In the genomic region with DNA sequence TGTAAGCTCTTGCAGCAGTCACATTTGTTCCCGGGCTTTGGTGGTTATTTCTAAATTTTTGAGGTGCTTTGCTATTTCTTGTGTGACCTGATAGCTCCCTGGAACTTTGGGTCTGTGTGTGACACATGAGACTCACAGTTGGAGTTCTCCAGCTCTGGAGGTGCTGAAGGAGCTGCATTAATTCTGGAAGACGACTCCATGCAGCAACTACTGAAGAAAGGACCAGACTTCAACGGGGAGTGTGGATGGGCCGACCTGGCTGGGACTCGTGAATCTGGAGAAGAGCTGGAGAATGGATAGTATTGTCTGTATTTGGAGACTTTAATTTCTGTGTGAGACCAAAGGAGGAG, we compare ENCODE assay signal across 9 cellular contexts. TPM values are rescaled to one million over a fixed set of nuclear protein-coding genes. Genes with fewer than 3 reads are reported as not detected.
DNase-seq lines count a peak whose midpoint lies in the region; ATAC-seq and FAIRE-seq lines count a peak whose summit lies in the region.
"Had no signal": no experiment of that assay in that cellular context is flagged by ENCODE, and none has a peak within 500 bp of the region (broad histone marks: within the 10 kb centered on the region; RNA-seq: fewer than 3 reads in every experiment).

No MANE protein-coding gene starts in this region.

- peaks cover 39% of the 10 kb centered on the region for H3K36me3 Mint-ChIP-seq in dendritic cell treated with granulocyte-macrophage colony-stimulating factor and Interleukin-4, amounts not matched to agents 40 ng/mL and 50 ng/mL, for 4 days (ENCODE audit: low read depth)
- peaks cover 11 to 35% (median 29%) of the 10 kb centered on the region in 5 donors for H3K36me3 Mint-ChIP-seq in naive thymus-derived CD4-positive, alpha-beta T cell

- peaks cover 14% of the 10 kb centered on the region for H3K79me2 ChIP-seq in Karpas-422 (ENCODE audit: low read length)

- no peak for ATAC-seq in naive thymus-derived CD4-positive, alpha-beta T cell
- no peak for ATAC-seq in GM19452 (IDR thresholded peaks at IDR 0.05; ENCODE audit: unreplicated experiment)
- no peak for ATAC-seq in HG03571 (IDR thresholded peaks at IDR 0.05; ENCODE audit: unreplicated experiment)

- peaks cover 16% of the 10 kb centered on the region for H3K4me1 ChIP-seq in Karpas-422 (ENCODE audit: low read length)
- H3K4me1 ChIP-seq in naive thymus-derived CD4-positive, alpha-beta T cell (ENCODE audit: control insufficient read depth in 2 of 2, insufficient read depth in 2 of 2, low read length in 2 of 2) = peaks cover 13 to 23% of the 10 kb centered on the region in 2 donors

- no peak for FAIRE-seq in RCC 7860 (lab: Jason Lieb, UNC)

- intact Hi-C loops in dendritic cell treated with granulocyte-macrophage colony-stimulating factor and Interleukin-4, amounts not matched to agents 40 ng/mL and 50 ng/mL, for 4 days (cut with micrococcal nuclease) = loop anchor here (1.0 kb wide), 1 partner anchor 32 kb away; a partner anchor contains a TSS
- intact Hi-C loops in naive thymus-derived CD4-positive, alpha-beta T cell (cut with micrococcal nuclease) = loop anchor here (1.0 to 5.0 kb wide), 4 partner anchors 23 to 1515 kb away; a partner anchor contains a TSS

- H3K9me2 ChIP-seq in Karpas-422 (replicated peaks; ENCODE audit: insufficient read depth, low read length) = no peaks in the 10 kb centered on the region

- H3K4me3 ChIP-seq in Karpas-422 (ENCODE audit: low read length) = peak overlapping the region; percentile 80
- H3K4me3 ChIP-seq in naive thymus-derived CD4-positive, alpha-beta T cell (ENCODE audit: low read length) = peak overlapping the region; percentile 100

- H3K4me3 Mint-ChIP-seq in dendritic cell treated with granulocyte-macrophage colony-stimulating factor and Interleukin-4, amounts not matched to agents 40 ng/mL and 50 ng/mL, for 4 days = peak overlapping the region; percentile 98
- peak overlapping the region; percentile 94 to 100 (median 99) for H3K4me3 Mint-ChIP-seq in naive thymus-derived CD4-positive, alpha-beta T cell

- H3K36me3 ChIP-seq in Karpas-422 (ENCODE audit: insufficient read depth, low read length) = peaks cover 19% of the 10 kb centered on the region
- H3K36me3 ChIP-seq in naive thymus-derived CD4-positive, alpha-beta T cell (ENCODE audit: control insufficient read depth in 2 of 3, insufficient read depth in 3 of 3, low read length in 3 of 3) = peaks cover 0 to 24% (median 14%) of the 10 kb centered on the region in 3 experiments

- H3K27me3 ChIP-seq in Karpas-422 (ENCODE audit: low read length) = no peaks in the 10 kb centered on the region
- H3K27me3 ChIP-seq in naive thymus-derived CD4-positive, alpha-beta T cell (ENCODE audit: control insufficient read depth in 2 of 2, insufficient read depth in 2 of 2, low read length in 2 of 2) = no peaks in the 10 kb centered on the region

- peaks cover 11% of the 10 kb centered on the region for H3K9me3 Mint-ChIP-seq in dendritic cell treated with granulocyte-macrophage colony-stimulating factor and Interleukin-4, amounts not matched to agents 40 ng/mL and 50 ng/mL, for 4 days
- H3K9me3 Mint-ChIP-seq in naive thymus-derived CD4-positive, alpha-beta T cell = peaks cover 0 to 7% (median 0%) of the 10 kb centered on the region in 11 donors

- H2AFZ ChIP-seq in Karpas-422 (ENCODE audit: low read length) = no peak overlapping the region

- CTCF ChIA-PET in naive thymus-derived CD4-positive, alpha-beta T cell (lab: Charles Lee) = interaction anchor here (0.6 to 1.2 kb wide), 3 partner anchors 76 to 427 kb away, joined by 3 to 4 read pairs (median 3); no protein-coding TSS in a partner anchor

- POLR2A ChIA-PET in naive thymus-derived CD4-positive, alpha-beta T cell (lab: Charles Lee) = interaction anchor here (0.6 to 10.2 kb wide), 18 partner anchors 9 to 425 kb away, joined by 3 to 156 read pairs (median 8); a partner anchor contains a TSS

- H3K27me3 Mint-ChIP-seq in dendritic cell treated with granulocyte-macrophage colony-stimulating factor and Interleukin-4, amounts not matched to agents 40 ng/mL and 50 ng/mL, for 4 days = peaks cover 3% of the 10 kb centered on the region
- no peaks in the 10 kb centered on the region for H3K27me3 Mint-ChIP-seq in naive thymus-derived CD4-positive, alpha-beta T cell

- peak overlapping the region; percentile 97 for H3K27ac Mint-ChIP-seq in dendritic cell treated with granulocyte-macrophage colony-stimulating factor and Interleukin-4, amounts not matched to agents 40 ng/mL and 50 ng/mL, for 4 days
- peak overlapping the region; percentile 99 to 100 (median 99) for H3K27ac Mint-ChIP-seq in naive thymus-derived CD4-positive, alpha-beta T cell

- H3K9ac ChIP-seq in Karpas-422 (ENCODE audit: low read length) = peak overlapping the region; percentile 94

- H3K4me2 ChIP-seq in Karpas-422 (ENCODE audit: low read depth, low read length, poor library complexity, severe bottlenecking) = peak overlapping the region; percentile 88

- no peak overlapping the region for H3K27ac ChIP-seq in Karpas-422 (ENCODE audit: low read length)
- peak overlapping the region; percentile 97 for H3K27ac ChIP-seq in naive thymus-derived CD4-positive, alpha-beta T cell (ENCODE audit: low read depth, low read length)

- H3K4me1 Mint-ChIP-seq in dendritic cell treated with granulocyte-macrophage colony-stimulating factor and Interleukin-4, amounts not matched to agents 40 ng/mL and 50 ng/mL, for 4 days (ENCODE audit: low read depth) = peaks cover 36% of the 10 kb centered on the region
- peaks cover 28 to 64% (median 43%) of the 10 kb centered on the region in 7 donors for H3K4me1 Mint-ChIP-seq in naive thymus-derived CD4-positive, alpha-beta T cell

- peak; percentile 24 for DNase-seq in AG08395 (ENCODE audit: low spot score)
- no peak for DNase-seq in Karpas-422
- no peak for DNase-seq in naive thymus-derived CD4-positive, alpha-beta T cell
- DNase-seq in RCC 7860 (ENCODE audit: low spot score) = no peak
- DNase-seq in LoVo (ENCODE audit: low spot score) = no peak
- DNase-seq: NCI-H2171 treated with DMSO at 0.1 percent for 48 hours had no signal

- H4K20me1 ChIP-seq in Karpas-422 (ENCODE audit: insufficient read depth, low read depth, low read length) = peaks cover 24% of the 10 kb centered on the region

- H3K9me3 ChIP-seq in Karpas-422 (ENCODE audit: low read length) = no peaks in the 10 kb centered on the region
- H3K9me3 ChIP-seq in naive thymus-derived CD4-positive, alpha-beta T cell (ENCODE audit: control insufficient read depth in 2 of 3, low read length in 3 of 3) = no peaks in the 10 kb centered on the region

RNA-seq across cellular contexts. Expression of a gene that starts 1.5 kb away (rescaled TPM):
- total RNA-seq in Karpas-422 (2014; rRNA removed; shearing (Covaris generic); ENCODE audit: low replicate concordance) = 28.8 and 50.7 TPM in 2 replicates
- total RNA-seq in naive thymus-derived CD4-positive, alpha-beta T cell = 100 to 1,000 TPM; 120 to 187 (median 139) TPM
- polyA plus RNA-seq in naive thymus-derived CD4-positive, alpha-beta T cell = 100 to 1,000 TPM; 180 to 199 TPM

RNA-seq across cellular contexts. Expression of a gene that starts 51.7 kb away (rescaled TPM):
- not detected in 2 replicates for total RNA-seq in Karpas-422 (2014; rRNA removed; shearing (Covaris generic); ENCODE audit: low replicate concordance)
- total RNA-seq in naive thymus-derived CD4-positive, alpha-beta T cell = 10 to 100 TPM in 2 of 5 experiments, 1 to 10 TPM in 1, under 1 TPM in 1, not detected in 1; 0.65 to 15.7 (median 8.0) TPM
- polyA plus RNA-seq in naive thymus-derived CD4-positive, alpha-beta T cell = not detected
